3 cellular contexts compared by ENCODE assay signal in genomic region chr2:96877513-96878159, GRCh38.
TF ChIP-seq lines count a peak whose summit lies in the region.

No MANE protein-coding gene starts in this region.

TF ChIP-seq in SK-N-SH, 30 proteins besides CTCF, POLR2A, EP300 and RAD21:
- TF ChIP-seq, protein P1, sequence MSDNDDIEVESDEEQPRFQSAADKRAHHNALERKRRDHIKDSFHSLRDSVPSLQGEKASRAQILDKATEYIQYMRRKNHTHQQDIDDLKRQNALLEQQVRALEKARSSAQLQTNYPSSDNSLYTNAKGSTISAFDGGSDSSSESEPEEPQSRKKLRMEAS (IDR thresholded peaks at IDR 0.05; ENCODE audit: low read depth): no peak
- TF ChIP-seq, protein P2, sequence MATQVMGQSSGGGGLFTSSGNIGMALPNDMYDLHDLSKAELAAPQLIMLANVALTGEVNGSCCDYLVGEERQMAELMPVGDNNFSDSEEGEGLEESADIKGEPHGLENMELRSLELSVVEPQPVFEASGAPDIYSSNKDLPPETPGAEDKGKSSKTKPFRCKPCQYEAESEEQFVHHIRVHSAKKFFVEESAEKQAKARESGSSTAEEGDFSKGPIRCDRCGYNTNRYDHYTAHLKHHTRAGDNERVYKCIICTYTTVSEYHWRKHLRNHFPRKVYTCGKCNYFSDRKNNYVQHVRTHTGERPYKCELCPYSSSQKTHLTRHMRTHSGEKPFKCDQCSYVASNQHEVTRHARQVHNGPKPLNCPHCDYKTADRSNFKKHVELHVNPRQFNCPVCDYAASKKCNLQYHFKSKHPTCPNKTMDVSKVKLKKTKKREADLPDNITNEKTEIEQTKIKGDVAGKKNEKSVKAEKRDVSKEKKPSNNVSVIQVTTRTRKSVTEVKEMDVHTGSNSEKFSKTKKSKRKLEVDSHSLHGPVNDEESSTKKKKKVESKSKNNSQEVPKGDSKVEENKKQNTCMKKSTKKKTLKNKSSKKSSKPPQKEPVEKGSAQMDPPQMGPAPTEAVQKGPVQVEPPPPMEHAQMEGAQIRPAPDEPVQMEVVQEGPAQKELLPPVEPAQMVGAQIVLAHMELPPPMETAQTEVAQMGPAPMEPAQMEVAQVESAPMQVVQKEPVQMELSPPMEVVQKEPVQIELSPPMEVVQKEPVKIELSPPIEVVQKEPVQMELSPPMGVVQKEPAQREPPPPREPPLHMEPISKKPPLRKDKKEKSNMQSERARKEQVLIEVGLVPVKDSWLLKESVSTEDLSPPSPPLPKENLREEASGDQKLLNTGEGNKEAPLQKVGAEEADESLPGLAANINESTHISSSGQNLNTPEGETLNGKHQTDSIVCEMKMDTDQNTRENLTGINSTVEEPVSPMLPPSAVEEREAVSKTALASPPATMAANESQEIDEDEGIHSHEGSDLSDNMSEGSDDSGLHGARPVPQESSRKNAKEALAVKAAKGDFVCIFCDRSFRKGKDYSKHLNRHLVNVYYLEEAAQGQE (IDR thresholded peaks at IDR 0.05; ENCODE audit: low read depth, low read length): no peak
- TF ChIP-seq TCF12 (IDR thresholded peaks at IDR 0.05) (no peak), RCOR1 (IDR thresholded peaks at IDR 0.05; ENCODE audit: low read length) (no peak), FOXM1 (IDR thresholded peaks at IDR 0.05; ENCODE audit: low read depth) (no peak), SMC3 (IDR thresholded peaks at IDR 0.05; ENCODE audit: low read depth, low read length) (no peak), MEF2A (IDR thresholded peaks at IDR 0.05; ENCODE audit: borderline replicate concordance, low read depth) (no peak), NRF1 (IDR thresholded peaks at IDR 0.05; ENCODE audit: low read depth, low read length) (no peak), JUND (IDR thresholded peaks at IDR 0.05) (no peak), GABPA (IDR thresholded peaks at IDR 0.05; ENCODE audit: low read depth) (no peak), NFIC (IDR thresholded peaks at IDR 0.05; ENCODE audit: borderline replicate concordance) (no peak), SIN3A (IDR thresholded peaks at IDR 0.05; ENCODE audit: borderline replicate concordance, low read depth, low read length) (no peak), TEAD4 (IDR thresholded peaks at IDR 0.05; ENCODE audit: borderline replicate concordance, insufficient read depth) (no peak)
- TF ChIP-seq, protein P3, sequence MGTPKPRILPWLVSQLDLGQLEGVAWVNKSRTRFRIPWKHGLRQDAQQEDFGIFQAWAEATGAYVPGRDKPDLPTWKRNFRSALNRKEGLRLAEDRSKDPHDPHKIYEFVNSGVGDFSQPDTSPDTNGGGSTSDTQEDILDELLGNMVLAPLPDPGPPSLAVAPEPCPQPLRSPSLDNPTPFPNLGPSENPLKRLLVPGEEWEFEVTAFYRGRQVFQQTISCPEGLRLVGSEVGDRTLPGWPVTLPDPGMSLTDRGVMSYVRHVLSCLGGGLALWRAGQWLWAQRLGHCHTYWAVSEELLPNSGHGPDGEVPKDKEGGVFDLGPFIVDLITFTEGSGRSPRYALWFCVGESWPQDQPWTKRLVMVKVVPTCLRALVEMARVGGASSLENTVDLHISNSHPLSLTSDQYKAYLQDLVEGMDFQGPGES (IDR thresholded peaks at IDR 0.05; ENCODE audit: low read depth, low read length): no peak

TF ChIP-seq in SK-N-SH treated with all-trans-retinoic acid at 6 μM for 48 hours, 23 proteins besides CTCF, POLR2A, EP300 and RAD21:
- TF ChIP-seq ZNF565 (CRISPR knock-in tag; conservative IDR thresholded peaks at IDR 0.05; ENCODE audit: low read depth): no peak
- no peak for TF ChIP-seq ZNF8 (CRISPR knock-in tag; IDR thresholded peaks at IDR 0.05)
- no peak for TF ChIP-seq ISL1 (CRISPR knock-in tag; IDR thresholded peaks at IDR 0.05)
- no peak for TF ChIP-seq PPARA (CRISPR knock-in tag; IDR thresholded peaks at IDR 0.05; ENCODE audit: borderline replicate concordance)
- no peak for TF ChIP-seq TCF4 (CRISPR knock-in tag; IDR thresholded peaks at IDR 0.05; ENCODE audit: borderline replicate concordance)
- TF ChIP-seq OSR1 (CRISPR knock-in tag; IDR thresholded peaks at IDR 0.05): no peak
TF ChIP-seq in SK-N-SH treated with all-trans-retinoic acid at 6 μM for 48 hours: peak in this region for 0.

TF ChIP-seq in HEK293T, 16 proteins besides CTCF, POLR2A, EP300 and RAD21:
- TF ChIP-seq PKNOX1 (IDR thresholded peaks at IDR 0.05) (no peak), HDGF (IDR thresholded peaks at IDR 0.05; ENCODE audit: borderline replicate concordance) (no peak), FOXM1 (IDR thresholded peaks at IDR 0.05; ENCODE audit: borderline replicate concordance) (no peak), LEF1 (IDR thresholded peaks at IDR 0.05; ENCODE audit: borderline replicate concordance) (no peak)
